10 cellular contexts compared by ENCODE assay signal in the genomic region with DNA sequence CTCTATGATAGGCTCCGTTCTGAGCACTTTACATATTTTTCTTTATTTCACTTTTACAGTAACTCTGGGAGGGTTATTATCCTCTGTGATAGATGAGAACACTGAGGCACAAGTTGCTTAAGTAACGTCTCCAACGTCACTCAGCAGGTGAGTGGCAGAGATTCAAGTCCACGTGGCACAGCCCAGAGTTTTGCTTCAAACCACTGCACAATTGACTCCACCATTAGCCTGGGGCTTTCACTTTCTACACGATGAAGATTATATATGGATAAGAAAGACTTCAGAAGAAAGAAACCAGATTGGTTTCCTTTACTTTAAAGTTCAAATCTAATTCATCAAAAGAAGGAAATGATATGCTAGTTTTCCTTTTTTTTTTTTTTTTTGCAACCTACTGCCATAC.
DNase-seq lines count a peak whose midpoint lies in the region; FAIRE-seq and TF ChIP-seq lines count a peak whose summit lies in the region.
"Had no signal": no experiment of that assay in that cellular context is flagged by ENCODE, and none has a peak within 500 bp of the region (broad histone marks: within the 10 kb centered on the region; RNA-seq: fewer than 3 reads in every experiment).

No MANE protein-coding gene starts in this region.

- DNase-seq in HFFc6: no peak
- DNase-seq in activated CD4-positive, alpha-beta T cell treated with anti-CD3 and anti-CD28 coated beads for 4 hours: peak; percentile 32 to 41
- DNase-seq in chondrocyte (ENCODE audit: low spot score): no peak
- peak; percentile 53 for DNase-seq in stimulated activated CD4-positive, alpha-beta T cell treated with anti-CD3 and anti-CD28 coated beads, Interleukin-4, amount 100 ng/mL, for 1 hour
- DNase-seq in urothelium cell line (ENCODE audit: low spot score): no peak
- DNase-seq in globus pallidus (ENCODE audit: low spot score): no peak
- DNase-seq in NAMALWA (ENCODE audit: low spot score): no peak
- no peak for DNase-seq in nephron progenitor cell
- DNase-seq: NCI-H2171 had no signal

- peak overlapping the region; percentile 75 for H3K4me3 Mint-ChIP-seq in HFFc6
- peak overlapping the region; percentile 31 for H3K4me3 Mint-ChIP-seq in chondrocyte (ENCODE audit: unreplicated experiment)
- no peak overlapping the region for H3K4me3 Mint-ChIP-seq in nephron progenitor cell
- H3K4me3 Mint-ChIP-seq: dendritic cell treated with granulocyte-macrophage colony-stimulating factor and Interleukin-4, amounts not matched to agents 40 ng/mL and 50 ng/mL, for 4 days had no signal

- H3K36me3 Mint-ChIP-seq in HFFc6 (ENCODE audit: low read depth): no peaks in the 10 kb centered on the region
- no peaks in the 10 kb centered on the region for H3K36me3 Mint-ChIP-seq in chondrocyte (ENCODE audit: low read depth)
- H3K36me3 Mint-ChIP-seq in nephron progenitor cell (ENCODE audit: low read depth): no peaks in the 10 kb centered on the region

- no peak for FAIRE-seq in urothelium cell line (lab: Jason Lieb, UNC)

- H3K27me3 Mint-ChIP-seq in HFFc6 (ENCODE audit: insufficient read depth) (peaks cover 1% of the 10 kb centered on the region), chondrocyte (ENCODE audit: low read depth) (no peaks in the 10 kb centered on the region), nephron progenitor cell (ENCODE audit: low read depth, poor library complexity) (peaks cover 29% of the 10 kb centered on the region)

- peaks cover 31% of the 10 kb centered on the region for H3K4me1 Mint-ChIP-seq in HFFc6 (ENCODE audit: low read depth)
- peaks cover 15% of the 10 kb centered on the region for H3K4me1 Mint-ChIP-seq in chondrocyte (ENCODE audit: low read depth)
- peaks cover 27% of the 10 kb centered on the region for H3K4me1 Mint-ChIP-seq in nephron progenitor cell

- H3K9me3 Mint-ChIP-seq in HFFc6 (no peaks in the 10 kb centered on the region), chondrocyte (ENCODE audit: low read depth) (peaks cover 2% of the 10 kb centered on the region), nephron progenitor cell (no peaks in the 10 kb centered on the region)
- H3K9me3 Mint-ChIP-seq: dendritic cell treated with granulocyte-macrophage colony-stimulating factor and Interleukin-4, amounts not matched to agents 40 ng/mL and 50 ng/mL, for 4 days had no signal

- TF ChIP-seq CTCF in HFFc6 (IDR thresholded peaks at IDR 0.05) (no peak), chondrocyte (IDR thresholded peaks at IDR 0.05) (no peak), nephron progenitor cell (IDR thresholded peaks at IDR 0.05) (no peak)

- H3K27ac Mint-ChIP-seq in HFFc6: peak overlapping the region; percentile 86
- H3K27ac Mint-ChIP-seq in chondrocyte (ENCODE audit: unreplicated experiment): peak overlapping the region; percentile 87
- H3K27ac Mint-ChIP-seq in nephron progenitor cell: no peak overlapping the region
- H3K27ac Mint-ChIP-seq: dendritic cell treated with granulocyte-macrophage colony-stimulating factor and Interleukin-4, amounts not matched to agents 40 ng/mL and 50 ng/mL, for 4 days had no signal

Comparison
In these comparisons a context has a peak if more than half of its experiments do, and no peak if none do; other contexts are left out.
1. DNase-seq: peak in activated CD4-positive, alpha-beta T cell treated with anti-CD3 and anti-CD28 coated beads for 4 hours (2 of 2) and stimulated activated CD4-positive, alpha-beta T cell treated with anti-CD3 and anti-CD28 coated beads, Interleukin-4, amount 100 ng/mL, for 1 hour (single experiment); none in HFFc6 (single experiment), chondrocyte (single experiment), urothelium cell line (single experiment), globus pallidus (single experiment), NAMALWA (single experiment) and nephron progenitor cell (single experiment).